18 cellular contexts compared by ENCODE assay signal in the genomic region with DNA sequence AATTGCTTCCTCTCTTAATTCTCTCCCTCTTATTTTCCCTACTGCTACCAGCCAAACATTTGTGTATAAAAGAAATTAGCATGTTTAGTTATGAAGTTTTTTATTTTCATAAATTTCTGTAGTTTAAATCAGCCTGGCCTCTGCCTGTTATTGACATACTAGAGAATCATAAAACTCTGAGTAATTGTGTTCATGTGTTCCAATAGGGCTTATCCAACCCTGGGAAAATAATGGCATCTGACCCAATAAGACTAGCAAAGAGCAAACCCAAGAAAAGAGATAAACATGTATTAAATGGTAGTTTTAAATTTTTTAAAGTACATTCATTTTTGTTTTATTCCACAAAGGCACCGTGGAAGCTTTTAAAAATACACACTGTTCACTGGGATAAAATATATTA.
DNase-seq lines count a peak whose midpoint lies in the region; ATAC-seq, FAIRE-seq and TF ChIP-seq lines count a peak whose summit lies in the region.
"Had no signal": no experiment of that assay in that cellular context is flagged by ENCODE, and none has a peak within 500 bp of the region (broad histone marks: within the 10 kb centered on the region; RNA-seq: fewer than 3 reads in every experiment).

No MANE protein-coding gene starts in this region.

- no peak for ATAC-seq in HG03342 (IDR thresholded peaks at IDR 0.05; ENCODE audit: unreplicated experiment)

- H3K27me3 ChIP-seq in SK-N-SH (ENCODE audit: insufficient read depth), result no peaks in the 10 kb centered on the region
- no peaks in the 10 kb centered on the region for H3K27me3 ChIP-seq in neural cell (ENCODE audit: insufficient read depth, low read depth, low read length)
- H3K27me3 ChIP-seq: BE2C had no signal

- 0 out of 2 replicates have a peak overlapping the region, but pooled peaks have one; percentile 1 for H2AFZ ChIP-seq in SK-N-SH (ENCODE audit: low read depth)
- H2AFZ ChIP-seq in neural cell (ENCODE audit: low read depth, low read length), result no peak overlapping the region
- H2AFZ ChIP-seq: GM23248 had no signal

- H3K4me2 ChIP-seq in SK-N-SH, result no peak overlapping the region
- peak overlapping the region; percentile 10 for H3K4me2 ChIP-seq in neural cell (ENCODE audit: low read length)

- WGBS in SK-N-SH (ENCODE audit: low lambda C conversion rate), result 79% methylated on average over 1 of the region's 1 CpG

- TF ChIP-seq RAD21 in SK-N-SH (IDR thresholded peaks at IDR 0.05; ENCODE audit: low read length) (no peak), neural cell (conservative IDR thresholded peaks at IDR 0.05) (no peak)

- TF ChIP-seq EP300 in SK-N-SH (IDR thresholded peaks at IDR 0.05; ENCODE audit: borderline replicate concordance in 1 of 2, low read depth in 1 of 2, low read length in 1 of 2), result no peak
- TF ChIP-seq EP300 in neural cell (conservative IDR thresholded peaks at IDR 0.05; ENCODE audit: poor library complexity, severe bottlenecking), result no peak

- POLR2A ChIA-PET in SK-N-SH (lab: Yijun Ruan, JAX), result no interaction called here

- CTCF ChIA-PET in SK-N-SH (lab: Yijun Ruan, JAX), result interaction anchor here (1.5 kb wide), 1 partner anchor 19 kb away, joined by 5 read pairs; no protein-coding TSS in a partner anchor

- FAIRE-seq in D721Med (lab: Jason Lieb, UNC), result peak; percentile 16
- FAIRE-seq: A204.1, GM12891 had no signal

- H3F3A ChIP-seq in SK-N-SH (replicated peaks; ENCODE audit: insufficient read depth) (no peaks in the 10 kb centered on the region), neural cell (ENCODE audit: insufficient read depth, low read length, poor library complexity, severe bottlenecking) (no peaks in the 10 kb centered on the region)

- H3K4me3 ChIP-seq in SK-N-SH (ENCODE audit: low read depth in 2 of 2, low read length in 1 of 2) (no peak overlapping the region), neural cell (ENCODE audit: low read length) (no peak overlapping the region)
- H3K4me3 ChIP-seq: GM23248, HAP-1 had no signal

- H3K79me2 ChIP-seq in SK-N-SH (ENCODE audit: insufficient read depth) (no peaks in the 10 kb centered on the region), neural cell (replicated peaks; ENCODE audit: insufficient read depth, low read length) (no peaks in the 10 kb centered on the region)

- no peaks in the 10 kb centered on the region for H3K9me3 ChIP-seq in SK-N-SH
- no peaks in the 10 kb centered on the region for H3K9me3 ChIP-seq in neural cell (ENCODE audit: low read length)
- H3K9me3 ChIP-seq: BE2C, HAP-1 had no signal

- peaks cover 0 to 4% of the 10 kb centered on the region in 2 experiments; a peak in 2 of 4 replicates for H3K4me1 ChIP-seq in SK-N-SH (ENCODE audit: control insufficient read depth in 1 of 2, insufficient read depth in 2 of 2, low read depth in 1 of 2, low read length in 1 of 2)
- H3K4me1 ChIP-seq: BE2C had no signal

- no peaks in the 10 kb centered on the region for H3K36me3 ChIP-seq in SK-N-SH (replicated peaks in 1 of 2; ENCODE audit: control insufficient read depth in 1 of 2, insufficient read depth in 2 of 2, low read length in 1 of 2)
- H3K36me3 ChIP-seq in neural cell (ENCODE audit: insufficient read depth, low read length), result no peaks in the 10 kb centered on the region
- H3K36me3 ChIP-seq: BE2C, HAP-1 had no signal

- H3K27ac ChIP-seq in SK-N-SH (ENCODE audit: low read depth in 2 of 2, low read length in 1 of 2) (peak overlapping the region in 1 of 2 experiments; percentile 28; a peak in 2 of 4 replicates), neural cell (ENCODE audit: low read length) (no peak overlapping the region)
- H3K27ac ChIP-seq: GM23248 had no signal

- DNase-seq in D721Med (ENCODE audit: insufficient read length, low spot score) (no peak), SK-N-SH (no peak), globus pallidus (ENCODE audit: low spot score) (peak; percentile 4), hepatic stellate cell (ENCODE audit: low spot score) (no peak), NCI-H146 treated with DMSO at 0.1 percent for 48 hours (lab: John Stamatoyannopoulos, UW; ENCODE audit: unreplicated experiment) (no peak)
- DNase-seq: BE2C, KBM-7, NCI-H1092 treated with DMSO at 0.1 percent for 48 hours, NCI-H2029 treated with DMSO at 0.1 percent for 48 hours, NCI-H2171, Right ventricle myocardium superior, SW 1271 had no signal

- H3K9me2 ChIP-seq in SK-N-SH, result no peaks in the 10 kb centered on the region
- no peaks in the 10 kb centered on the region for H3K9me2 ChIP-seq in neural cell (ENCODE audit: insufficient read depth, low read length)

- no peak overlapping the region for H3K9ac ChIP-seq in SK-N-SH
- H3K9ac ChIP-seq in neural cell (ENCODE audit: low read length), result no peak overlapping the region
- H3K9ac ChIP-seq: GM23248 had no signal

- TF ChIP-seq CTCF in D721Med (IDR thresholded peaks at IDR 0.05; ENCODE audit: insufficient read depth, missing control alignments) (no peak), SK-N-SH (IDR thresholded peaks at IDR 0.05) (no peak), neural cell (IDR thresholded peaks at IDR 0.05; ENCODE audit: poor library complexity, severe bottlenecking) (no peak)

- H4K20me1 ChIP-seq in SK-N-SH (ENCODE audit: insufficient read depth), result no peaks in the 10 kb centered on the region
- no peaks in the 10 kb centered on the region for H4K20me1 ChIP-seq in neural cell (ENCODE audit: insufficient read depth)

TF ChIP-seq in SK-N-SH, 30 proteins besides CTCF, POLR2A, EP300 and RAD21 (continues in another document):
- no peak for TF ChIP-seq EZH2phosphoT487 (IDR thresholded peaks at IDR 0.05; ENCODE audit: borderline replicate concordance, low read depth)
- no peak for TF ChIP-seq TEAD4 (IDR thresholded peaks at IDR 0.05; ENCODE audit: borderline replicate concordance, insufficient read depth)
- no peak for TF ChIP-seq SIN3A (IDR thresholded peaks at IDR 0.05; ENCODE audit: borderline replicate concordance, low read depth, low read length)
- no peak for TF ChIP-seq FOXM1 (IDR thresholded peaks at IDR 0.05; ENCODE audit: low read depth)
- no peak for TF ChIP-seq FOSL2 (IDR thresholded peaks at IDR 0.05; ENCODE audit: borderline replicate concordance, low read depth)
- TF ChIP-seq POLR2AphosphoS5 (IDR thresholded peaks at IDR 0.05; ENCODE audit: low read depth, low read length), result no peak
- TF ChIP-seq, protein P1, sequence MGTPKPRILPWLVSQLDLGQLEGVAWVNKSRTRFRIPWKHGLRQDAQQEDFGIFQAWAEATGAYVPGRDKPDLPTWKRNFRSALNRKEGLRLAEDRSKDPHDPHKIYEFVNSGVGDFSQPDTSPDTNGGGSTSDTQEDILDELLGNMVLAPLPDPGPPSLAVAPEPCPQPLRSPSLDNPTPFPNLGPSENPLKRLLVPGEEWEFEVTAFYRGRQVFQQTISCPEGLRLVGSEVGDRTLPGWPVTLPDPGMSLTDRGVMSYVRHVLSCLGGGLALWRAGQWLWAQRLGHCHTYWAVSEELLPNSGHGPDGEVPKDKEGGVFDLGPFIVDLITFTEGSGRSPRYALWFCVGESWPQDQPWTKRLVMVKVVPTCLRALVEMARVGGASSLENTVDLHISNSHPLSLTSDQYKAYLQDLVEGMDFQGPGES (IDR thresholded peaks at IDR 0.05; ENCODE audit: low read depth, low read length), result no peak

TF ChIP-seq in neural cell, 6 proteins besides CTCF, POLR2A, EP300 and RAD21:
- no peak for TF ChIP-seq TAF1 (IDR thresholded peaks at IDR 0.05; ENCODE audit: low read depth)
- TF ChIP-seq, protein P2, sequence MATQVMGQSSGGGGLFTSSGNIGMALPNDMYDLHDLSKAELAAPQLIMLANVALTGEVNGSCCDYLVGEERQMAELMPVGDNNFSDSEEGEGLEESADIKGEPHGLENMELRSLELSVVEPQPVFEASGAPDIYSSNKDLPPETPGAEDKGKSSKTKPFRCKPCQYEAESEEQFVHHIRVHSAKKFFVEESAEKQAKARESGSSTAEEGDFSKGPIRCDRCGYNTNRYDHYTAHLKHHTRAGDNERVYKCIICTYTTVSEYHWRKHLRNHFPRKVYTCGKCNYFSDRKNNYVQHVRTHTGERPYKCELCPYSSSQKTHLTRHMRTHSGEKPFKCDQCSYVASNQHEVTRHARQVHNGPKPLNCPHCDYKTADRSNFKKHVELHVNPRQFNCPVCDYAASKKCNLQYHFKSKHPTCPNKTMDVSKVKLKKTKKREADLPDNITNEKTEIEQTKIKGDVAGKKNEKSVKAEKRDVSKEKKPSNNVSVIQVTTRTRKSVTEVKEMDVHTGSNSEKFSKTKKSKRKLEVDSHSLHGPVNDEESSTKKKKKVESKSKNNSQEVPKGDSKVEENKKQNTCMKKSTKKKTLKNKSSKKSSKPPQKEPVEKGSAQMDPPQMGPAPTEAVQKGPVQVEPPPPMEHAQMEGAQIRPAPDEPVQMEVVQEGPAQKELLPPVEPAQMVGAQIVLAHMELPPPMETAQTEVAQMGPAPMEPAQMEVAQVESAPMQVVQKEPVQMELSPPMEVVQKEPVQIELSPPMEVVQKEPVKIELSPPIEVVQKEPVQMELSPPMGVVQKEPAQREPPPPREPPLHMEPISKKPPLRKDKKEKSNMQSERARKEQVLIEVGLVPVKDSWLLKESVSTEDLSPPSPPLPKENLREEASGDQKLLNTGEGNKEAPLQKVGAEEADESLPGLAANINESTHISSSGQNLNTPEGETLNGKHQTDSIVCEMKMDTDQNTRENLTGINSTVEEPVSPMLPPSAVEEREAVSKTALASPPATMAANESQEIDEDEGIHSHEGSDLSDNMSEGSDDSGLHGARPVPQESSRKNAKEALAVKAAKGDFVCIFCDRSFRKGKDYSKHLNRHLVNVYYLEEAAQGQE (IDR thresholded peaks at IDR 0.05; ENCODE audit: borderline replicate concordance), result no peak
- TF ChIP-seq EZH2 (IDR thresholded peaks at IDR 0.05; ENCODE audit: borderline replicate concordance, insufficient read depth, low read length, poor library complexity, severe bottlenecking), result no peak
- no peak for TF ChIP-seq MXI1 (conservative IDR thresholded peaks at IDR 0.05; ENCODE audit: poor library complexity, severe bottlenecking)
- TF ChIP-seq POLR2AphosphoS5 (IDR thresholded peaks at IDR 0.05), result no peak
- no peak for TF ChIP-seq SMC3 (conservative IDR thresholded peaks at IDR 0.05; ENCODE audit: poor library complexity)
